In the genomic region with DNA sequence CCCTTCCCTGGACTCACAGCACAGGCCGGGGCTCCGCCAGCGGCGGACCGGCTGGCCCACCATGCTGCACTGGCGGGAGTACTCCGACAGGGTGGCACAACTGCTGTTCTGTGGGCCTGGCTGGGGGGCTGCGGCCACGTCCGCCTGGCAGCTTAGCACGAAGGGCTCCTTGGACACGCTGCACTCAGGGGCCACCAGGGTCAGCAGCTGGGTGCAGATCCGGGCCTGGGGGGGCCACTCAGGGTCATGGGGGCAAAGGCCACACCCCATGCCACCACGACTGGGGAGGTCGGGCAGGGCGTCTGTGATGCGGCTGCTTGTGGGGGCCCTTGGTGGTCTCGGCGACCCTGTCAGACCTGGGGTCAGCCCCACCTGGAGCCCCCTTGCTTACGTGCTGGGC, we compare ENCODE assay signal across 28 cellular contexts. TPM values are rescaled to one million over a fixed set of nuclear protein-coding genes. Genes with fewer than 3 reads are reported as not detected.
A peak's percentile ranks its signal among the peaks of the same experiment; 100 is the strongest.
DNase-seq lines count a peak whose midpoint lies in the region; ATAC-seq, FAIRE-seq and TF ChIP-seq lines count a peak whose summit lies in the region.
"Had no signal": no experiment of that assay in that cellular context is flagged by ENCODE, and none has a peak within 500 bp of the region (broad histone marks: within the 10 kb centered on the region; RNA-seq: fewer than 3 reads in every experiment).

No MANE protein-coding gene starts in this region.

- no peak overlapping the region for H3K4me2 ChIP-seq in HepG2 (ENCODE audit: low read depth, low read length)
- no peak overlapping the region for H3K4me2 ChIP-seq in H1 (ENCODE audit: insufficient read depth in 1 of 2, low read depth in 2 of 2, low read length in 2 of 2)
- H3K4me2 ChIP-seq: BLaER1 had no signal

- CTCF ChIA-PET in HepG2 (lab: Yijun Ruan, JAX; ENCODE audit: low intra/inter-chr PET ratio, low total read pairs) = no interaction called here
- CTCF ChIA-PET in H1 (lab: Charles Lee; ENCODE audit: partially characterized antibody) = interaction anchor here (0.8 to 1.0 kb wide), 3 partner anchors 10 to 26 kb away, joined by 3 to 4 read pairs (median 3); no protein-coding TSS in a partner anchor

- no peak overlapping the region for H2BK5ac ChIP-seq in H1 (ENCODE audit: low read depth, low read length)

- TF ChIP-seq RAD21 in HepG2 (CRISPR knock-in tag; IDR thresholded peaks at IDR 0.05) (no peak), H1 (IDR thresholded peaks at IDR 0.05 in 1 of 2, conservative IDR thresholded peaks at IDR 0.05 in 1 of 2; ENCODE audit: low read depth in 2 of 2, low read length in 2 of 2) (no peak)

- H3K36me3 ChIP-seq in HepG2 (replicated peaks in 1 of 2; ENCODE audit: control insufficient read depth in 1 of 2, insufficient read depth in 2 of 2, low read length in 2 of 2) (no peaks in the 10 kb centered on the region), right lobe of liver (no peaks in the 10 kb centered on the region), H1 (ENCODE audit: control insufficient read depth in 2 of 4, insufficient read depth in 4 of 4, low read length in 3 of 4) (no peaks in the 10 kb centered on the region), stomach (peaks cover 0 to 10% (median 3%) of the 10 kb centered on the region in 4 donors)
- H3K36me3 ChIP-seq: BE2C had no signal

- POLR2A ChIA-PET in HepG2 (lab: Yijun Ruan, JAX) (no interaction called here), H1 (lab: Charles Lee; ENCODE audit: partially characterized antibody) (interaction anchor here (1.1 to 1.2 kb wide), 3 partner anchors 10 to 21 kb away, joined by 3 to 4 read pairs (median 4); no protein-coding TSS in a partner anchor)

- H2AK5ac ChIP-seq in H1 (ENCODE audit: low read depth, low read length) = no peak overlapping the region

- no peaks in the 10 kb centered on the region for H3K9me3 ChIP-seq in HepG2 (ENCODE audit: low read length)
- no peaks in the 10 kb centered on the region for H3K9me3 ChIP-seq in right lobe of liver
- H3K9me3 ChIP-seq in H1 (ENCODE audit: insufficient read depth in 2 of 2, low read depth in 1 of 2, low read length in 1 of 2) = no peaks in the 10 kb centered on the region
- H3K9me3 ChIP-seq in stomach = no peaks in the 10 kb centered on the region
- H3K9me3 ChIP-seq: BE2C, BLaER1 had no signal

- H3K27me3 ChIP-seq in HepG2 (ENCODE audit: control insufficient read depth in 1 of 2, insufficient read depth in 2 of 2, low read length in 2 of 2) = peaks cover 27 to 57% of the 10 kb centered on the region in 2 experiments; a peak in 4 of 5 replicates
- H3K27me3 ChIP-seq in right lobe of liver = no peaks in the 10 kb centered on the region
- no peaks in the 10 kb centered on the region for H3K27me3 ChIP-seq in H1 (replicated peaks in 1 of 4; ENCODE audit: control insufficient read depth in 3 of 4, extremely low read depth in 1 of 4, insufficient read depth in 3 of 4, low read length in 3 of 4)
- H3K27me3 ChIP-seq in stomach = peaks cover 0 to 87% (median 6%) of the 10 kb centered on the region in 3 donors
- H3K27me3 ChIP-seq: BE2C, BLaER1 had no signal

- peaks cover 4% of the 10 kb centered on the region; the same call in 1 of the 2 replicates for H3K79me1 ChIP-seq in H1 (ENCODE audit: low read depth, low read length)

- no CpG with 5 or more reads among the region's 20 CpGs for WGBS in HepG2 (ENCODE audit: low lambda C conversion rate)
- 39% methylated on average over 4 of the region's 20 CpGs for WGBS in right lobe of liver (ENCODE audit: insufficient coverage, low coverage, low lambda C conversion rate, missing lambda C conversion rate)
- 94% methylated on average over 19 of the region's 20 CpGs; no CpG with 5 or more reads in 1 of the 2 experiments for WGBS in H1 (ENCODE audit: extremely low coverage in 1 of 2, insufficient coverage in 1 of 2, insufficient read length in 1 of 2, insufficient replicate concordance in 2 of 2, low coverage in 1 of 2, low lambda C conversion rate in 2 of 2, missing lambda C conversion rate in 1 of 2), 2 experiments
- 32 to 61% (median 42%) methylated on average over 10 to 20 of the region's 20 CpGs for WGBS in stomach, 5 donors

- H3K14ac ChIP-seq in H1 (ENCODE audit: insufficient read length) = no peak overlapping the region

- no peak overlapping the region for H2BK20ac ChIP-seq in H1 (ENCODE audit: low read length)

- TF ChIP-seq POLR2A in HepG2 (IDR thresholded peaks at IDR 0.05; ENCODE audit: insufficient read depth in 1 of 2, low read depth in 2 of 2, low read length in 2 of 2) (no peak), right lobe of liver (IDR thresholded peaks at IDR 0.05) (no peak), H1 (IDR thresholded peaks at IDR 0.05; ENCODE audit: control extremely low read depth in 1 of 2, low read depth in 2 of 2, low read length in 2 of 2) (no peak), stomach (IDR thresholded peaks at IDR 0.05) (no peak)

- no peak overlapping the region for H3K23ac ChIP-seq in H1 (ENCODE audit: insufficient read length)

- H3K4me3 ChIP-seq in HepG2 (replicated peaks in 1 of 3; ENCODE audit: insufficient read depth in 1 of 3, low read depth in 2 of 3, low read length in 3 of 3) = no peak overlapping the region
- no peak overlapping the region for H3K4me3 ChIP-seq in right lobe of liver
- no peak overlapping the region for H3K4me3 ChIP-seq in H1 (ENCODE audit: extremely low read depth in 1 of 4, insufficient read depth in 2 of 4, low read depth in 3 of 4, low read length in 4 of 4)
- H3K4me3 ChIP-seq in stomach = no peak overlapping the region
- H3K4me3 ChIP-seq: BLaER1, GM12878 had no signal

- H3K56ac ChIP-seq in H1 (replicated peaks; ENCODE audit: insufficient read length, low read depth, low read length) = no peak overlapping the region

- no TSS peak for BruUV-seq in HepG2 (replicated peaks; lab: Mats Ljungman, UMichigan)

- no peak for TF ChIP-seq EP300 in HepG2 (IDR thresholded peaks at IDR 0.05; ENCODE audit: low read depth in 2 of 2, low read length in 2 of 2)
- no peak for TF ChIP-seq EP300 in HepG2 (CRISPR knock-in tag; IDR thresholded peaks at IDR 0.05; ENCODE audit: borderline replicate concordance)
- TF ChIP-seq EP300 in H1 (IDR thresholded peaks at IDR 0.05; ENCODE audit: borderline replicate concordance in 1 of 2, low read depth in 2 of 2, low read length in 2 of 2) = no peak
- TF ChIP-seq EP300 in stomach (IDR thresholded peaks at IDR 0.05) = no peak

- in situ Hi-C loops in HepG2 (cut with HindIII; ENCODE audit: extremely low pct_ligation_motif_present, low pct_unique_long_range_greater_than_20kb) = no loop called here

- no peak overlapping the region for H4K91ac ChIP-seq in H1 (replicated peaks; ENCODE audit: insufficient read length, low read length)

- no peak for DNase-seq in HepG2 (ENCODE audit: low spot score)
- no peak for DNase-seq in right lobe of liver
- DNase-seq in H1 (ENCODE audit: low read depth in 1 of 2, low spot score in 2 of 2) = no peak
- no peak for DNase-seq in H4 (ENCODE audit: low spot score)
- no peak for DNase-seq in stomach
- DNase-seq: 8988T; ACHN; BE2C; C1 segment of cervical spinal cord; CD4-positive, alpha-beta memory T cell; CD4-positive, CD25-positive, alpha-beta regulatory T cell; CD8-positive, alpha-beta memory T cell; COR-L47; DMS153; DMS79; DND-41; EL; GDM1 had no signal

- no peak for FAIRE-seq in HepG2 (lab: Jason Lieb, UNC)
- FAIRE-seq in H1 (lab: Jason Lieb, UNC) = no peak
- FAIRE-seq: A204.1, GM12878, GM12892, GM18507 had no signal

- ATAC-seq in HepG2 = peak; percentile 18
- ATAC-seq in right lobe of liver = no peak
- ATAC-seq: GM12878 had no signal

- peak overlapping the region; percentile 25; the same call in 1 of the 2 replicates for H4K8ac ChIP-seq in H1 (ENCODE audit: extremely low read depth, insufficient read depth, low read length)

- H2AFZ ChIP-seq in HepG2 (ENCODE audit: low read length) = no peak overlapping the region
- H2AFZ ChIP-seq in H1 (ENCODE audit: low read length) = no peak overlapping the region

- no peak overlapping the region for H3K4ac ChIP-seq in H1 (replicated peaks; ENCODE audit: insufficient read length, low read depth, low read length)

- no peak overlapping the region for H2BK120ac ChIP-seq in H1 (replicated peaks; ENCODE audit: low read depth, low read length)

- no peak overlapping the region for H4K5ac ChIP-seq in H1 (ENCODE audit: insufficient read length, low read depth, low read length)

- intact Hi-C loops in HepG2 (cut with micrococcal nuclease; ENCODE audit: unreplicated experiment) (no loop called here), right lobe of liver (cut with DNase I) (no loop called here), stomach (cut with DNase I; ENCODE audit: low total_unique reads) (no loop called here)

- no peak overlapping the region for H2BK12ac ChIP-seq in H1 (ENCODE audit: low read depth, low read length)

- no peak overlapping the region for H3K18ac ChIP-seq in H1 (ENCODE audit: extremely low read depth, low read length)

- H3K23me2 ChIP-seq in H1 (ENCODE audit: low read depth, low read length) = peaks cover 7% of the 10 kb centered on the region

- H3K9ac ChIP-seq in HepG2 (ENCODE audit: insufficient read depth, low read depth, low read length) (no peak overlapping the region), H1 (replicated peaks in 1 of 4; ENCODE audit: extremely low read depth in 1 of 4, low read depth in 3 of 4, low read length in 3 of 4) (no peak overlapping the region)
- H3K9ac ChIP-seq: BLaER1 had no signal

- H3K27ac ChIP-seq in HepG2 (ENCODE audit: extremely low read length, insufficient read depth, low read length) (no peak overlapping the region), right lobe of liver (no peak overlapping the region), H1 (ENCODE audit: low read depth, low read length) (no peak overlapping the region), stomach (no peak overlapping the region)
- H3K27ac ChIP-seq: BLaER1 had no signal

- H3K79me2 ChIP-seq in HepG2 (ENCODE audit: insufficient read depth, low read length) (no peaks in the 10 kb centered on the region), H1 (ENCODE audit: control insufficient read depth in 1 of 2, insufficient read depth in 2 of 2, low read length in 2 of 2) (no peaks in the 10 kb centered on the region)

- H4K20me1 ChIP-seq in HepG2 (ENCODE audit: insufficient read depth, low read length) (no peaks in the 10 kb centered on the region), H1 (replicated peaks in 1 of 2; ENCODE audit: control insufficient read depth in 1 of 2, insufficient read depth in 2 of 2, low read length in 2 of 2) (peaks cover 0 to 9% of the 10 kb centered on the region in 2 experiments)

- TF ChIP-seq CTCF in HepG2 (CRISPR knock-in tag; IDR thresholded peaks at IDR 0.05) (no peak), right lobe of liver (IDR thresholded peaks at IDR 0.05) (no peak), H1 (IDR thresholded peaks at IDR 0.05; ENCODE audit: control extremely low read depth in 1 of 3, insufficient read depth in 1 of 3, low read depth in 1 of 3, low read length in 3 of 3) (no peak), stomach (IDR thresholded peaks at IDR 0.05) (no peak)

- H3K4me1 ChIP-seq in HepG2 (ENCODE audit: insufficient read depth, low read length) = peaks cover 7% of the 10 kb centered on the region; the same call in 1 of the 2 replicates
- H3K4me1 ChIP-seq in right lobe of liver = no peaks in the 10 kb centered on the region
- H3K4me1 ChIP-seq in H1 (replicated peaks in 1 of 4; ENCODE audit: control insufficient read depth in 3 of 4, insufficient read depth in 4 of 4, low read length in 3 of 4) = peaks cover 0 to 2% (median 0%) of the 10 kb centered on the region in 4 experiments; a peak in 1 of 7 replicates
- peaks cover 0 to 19% (median 9%) of the 10 kb centered on the region in 4 donors for H3K4me1 ChIP-seq in stomach
- H3K4me1 ChIP-seq: BE2C had no signal

- no peak overlapping the region for H2BK15ac ChIP-seq in H1 (ENCODE audit: low read length)

RNA-seq across cellular contexts. Expression of gene MUC6, which starts 6.0 kb away (rescaled TPM):
- total RNA-seq in HepG2 (2016; rRNA removed; fragmentation: Illumina TruSeq; extraction: Trizol) (not detected in 2 replicates), right lobe of liver (1 to 10 TPM in 2 of 6 experiments, under 1 TPM in 4; 0.31 to 2.1 (median 0.72) TPM), stomach (100 to 1,000 TPM in 2 of 5 donors, 10 to 100 TPM in 2, under 1 TPM in 1; 0.29 to 215 (median 84.4) TPM)
- not detected in 2 replicates for total RNA-seq in HepG2 (2016; cell fraction: cytosol; rRNA removed; fragmentation: Illumina TruSeq; extraction: Trizol; ENCODE audit: low read depth)
- not detected in 2 replicates for total RNA-seq in HepG2 (2016; cell fraction: insoluble cytoplasmic fraction; rRNA removed; fragmentation: Illumina TruSeq; extraction: Trizol)
- not detected in 2 replicates for total RNA-seq in HepG2 (2016; cell fraction: membrane; rRNA removed; fragmentation: Illumina TruSeq; extraction: Trizol)
- not detected in 2 replicates for total RNA-seq in HepG2 (2016; cell fraction: nucleus; rRNA removed; fragmentation: Illumina TruSeq; extraction: Trizol)
- polyA plus RNA-seq in HepG2 (2011; rRNA removed) (not detected in 2 replicates), H1 (2011; rRNA removed) (0.09 TPM in 1 of 2 replicates, not detected in the other), stomach (100 to 1,000 TPM in 2 of 3 donors, 10 to 100 TPM in 1; 80.3 to 170 (median 150) TPM)
- not detected in 2 replicates for polyA plus RNA-seq in HepG2 (2011; cell fraction: cytosol; rRNA removed)
- polyA plus RNA-seq in HepG2 (2011; cell fraction: nucleus; rRNA removed) = not detected in 2 replicates
- 0.03 and 0.08 TPM in 2 replicates for polyA plus RNA-seq in HepG2 (2012)
- not detected in 2 replicates for polyA plus RNA-seq in HepG2 (2016; cell fraction: cytosol; fragmentation: Illumina TruSeq; extraction: Trizol; ENCODE audit: low read depth)
- not detected in 2 replicates for polyA plus RNA-seq in HepG2 (2016; cell fraction: insoluble cytoplasmic fraction; fragmentation: Illumina TruSeq; extraction: Trizol; ENCODE audit: low read depth)
- polyA plus RNA-seq in HepG2 (2016; cell fraction: membrane; fragmentation: Illumina TruSeq; extraction: Trizol; ENCODE audit: low read depth) = not detected in 2 replicates
- not detected in 2 replicates for polyA plus RNA-seq in HepG2 (2016; cell fraction: nucleus; fragmentation: Illumina TruSeq; extraction: Trizol; ENCODE audit: insufficient read depth, low read depth)
- not detected in 2 replicates for polyA minus RNA-seq in HepG2 (2011; rRNA and poly(A)+ RNA removed; ENCODE audit: low replicate concordance)
- not detected in 2 replicates for polyA minus RNA-seq in HepG2 (2011; cell fraction: cytosol; rRNA and poly(A)+ RNA removed)
- not detected in 2 replicates for polyA minus RNA-seq in HepG2 (2011; cell fraction: nucleus; rRNA and poly(A)+ RNA removed)
- not detected in 2 replicates for total RNA-seq in H1 (2021; fragmentation: NEBNext Ultra II Directional; extraction: Animal tissue kit (Norgen Biotek cat#: 25700))
- polyA plus RNA-seq in H1 (2011; cell fraction: cytosol; rRNA removed) = not detected
- polyA plus RNA-seq in H1 (2011; cell fraction: nucleus; rRNA removed) = not detected
- polyA plus RNA-seq in H1 (2012, experiment 1 of 2) = 0.24 to 1.1 TPM (median 0.29 TPM) in 4 replicates
- 0.03 TPM for polyA plus RNA-seq in H1 (2012, experiment 2 of 2)
- polyA plus RNA-seq in H1 (2013, experiment 1 of 2) = under 0.01 TPM
- not detected for polyA plus RNA-seq in H1 (2013, experiment 2 of 2)
- not detected in 2 replicates for polyA minus RNA-seq in H1 (2011; rRNA and poly(A)+ RNA removed)
- not detected for polyA minus RNA-seq in H1 (2011; cell fraction: cytosol; rRNA and poly(A)+ RNA removed)
- polyA minus RNA-seq in H1 (2011; cell fraction: nucleus; rRNA and poly(A)+ RNA removed) = not detected
- total RNA-seq in H4 (2014; rRNA removed; shearing (Covaris generic)) = not detected in 2 replicates
- total RNA-seq: A673; CD4-positive, alpha-beta memory T cell; CD4-positive, CD25-positive, alpha-beta regulatory T cell; CD8-positive, alpha-beta memory T cell; Daoy; G401 had no signal
- polyA plus RNA-seq: AG04450; CD14-positive monocyte; CD8-positive, alpha-beta memory T cell had no signal

RNA-seq across cellular contexts. Expression of gene MUC2, which starts 44.1 kb away (rescaled TPM):
- total RNA-seq in HepG2 (2016; rRNA removed; fragmentation: Illumina TruSeq; extraction: Trizol) = not detected in 2 replicates
- not detected in 2 replicates for total RNA-seq in HepG2 (2016; cell fraction: cytosol; rRNA removed; fragmentation: Illumina TruSeq; extraction: Trizol; ENCODE audit: low read depth)
- not detected in 2 replicates for total RNA-seq in HepG2 (2016; cell fraction: insoluble cytoplasmic fraction; rRNA removed; fragmentation: Illumina TruSeq; extraction: Trizol)
- not detected in 2 replicates for total RNA-seq in HepG2 (2016; cell fraction: membrane; rRNA removed; fragmentation: Illumina TruSeq; extraction: Trizol)
- not detected in 2 replicates for total RNA-seq in HepG2 (2016; cell fraction: nucleus; rRNA removed; fragmentation: Illumina TruSeq; extraction: Trizol)
- polyA plus RNA-seq in HepG2 (2011; rRNA removed) = under 0.01 TPM in 1 of 2 replicates, not detected in the other
- not detected in 2 replicates for polyA plus RNA-seq in HepG2 (2011; cell fraction: cytosol; rRNA removed)
- polyA plus RNA-seq in HepG2 (2011; cell fraction: nucleus; rRNA removed) = under 0.01 and 0.02 TPM in 2 replicates
- polyA plus RNA-seq in HepG2 (2012) = not detected in 2 replicates
- not detected in 2 replicates for polyA plus RNA-seq in HepG2 (2016; cell fraction: cytosol; fragmentation: Illumina TruSeq; extraction: Trizol; ENCODE audit: low read depth)
- not detected in 2 replicates for polyA plus RNA-seq in HepG2 (2016; cell fraction: insoluble cytoplasmic fraction; fragmentation: Illumina TruSeq; extraction: Trizol; ENCODE audit: low read depth)
- not detected in 2 replicates for polyA plus RNA-seq in HepG2 (2016; cell fraction: membrane; fragmentation: Illumina TruSeq; extraction: Trizol; ENCODE audit: low read depth)
- not detected in 2 replicates for polyA plus RNA-seq in HepG2 (2016; cell fraction: nucleus; fragmentation: Illumina TruSeq; extraction: Trizol; ENCODE audit: insufficient read depth, low read depth)
- 0.22 TPM in 1 of 2 replicates, not detected in the other for polyA minus RNA-seq in HepG2 (2011; rRNA and poly(A)+ RNA removed; ENCODE audit: low replicate concordance)
- polyA minus RNA-seq in HepG2 (2011; cell fraction: cytosol; rRNA and poly(A)+ RNA removed) = not detected in 2 replicates
- polyA minus RNA-seq in HepG2 (2011; cell fraction: nucleus; rRNA and poly(A)+ RNA removed) = not detected in 2 replicates
- under 1 TPM in 1 of 6 experiments, not detected in 5; 0.04 TPM for total RNA-seq in right lobe of liver
- total RNA-seq in H1 (2021; fragmentation: NEBNext Ultra II Directional; extraction: Animal tissue kit (Norgen Biotek cat#: 25700)) = not detected in 2 replicates
- not detected in 2 replicates for polyA plus RNA-seq in H1 (2011; rRNA removed)
- not detected for polyA plus RNA-seq in H1 (2011; cell fraction: cytosol; rRNA removed)
- not detected for polyA plus RNA-seq in H1 (2011; cell fraction: nucleus; rRNA removed)
- polyA plus RNA-seq in H1 (2012, experiment 1 of 2) = 0.01 to 0.04 TPM in 2 of 4 replicates, not detected in the others
- polyA plus RNA-seq in H1 (2012, experiment 2 of 2) = not detected
- polyA plus RNA-seq in H1 (2013, experiment 1 of 2) = 0.02 TPM
- under 0.01 TPM for polyA plus RNA-seq in H1 (2013, experiment 2 of 2)
- not detected in 2 replicates for polyA minus RNA-seq in H1 (2011; rRNA and poly(A)+ RNA removed)
- not detected for polyA minus RNA-seq in H1 (2011; cell fraction: cytosol; rRNA and poly(A)+ RNA removed)
- polyA minus RNA-seq in H1 (2011; cell fraction: nucleus; rRNA and poly(A)+ RNA removed) = not detected
- not detected in 2 replicates for total RNA-seq in H4 (2014; rRNA removed; shearing (Covaris generic))
- total RNA-seq in stomach = 1,000 to 10,000 TPM in 1 of 5 donors, 1 to 10 TPM in 1, under 1 TPM in 3; under 0.01 to 1,040 (median 0.45) TPM
- polyA plus RNA-seq in stomach = not detected
- total RNA-seq: A673; CD4-positive, alpha-beta memory T cell; CD4-positive, CD25-positive, alpha-beta regulatory T cell; CD8-positive, alpha-beta memory T cell; Daoy; G401 had no signal
- polyA plus RNA-seq: AG04450; CD14-positive monocyte; CD4-positive, alpha-beta memory T cell; CD4-positive, CD25-positive, alpha-beta regulatory T cell; CD8-positive, alpha-beta memory T cell; GM12878 had no signal
